Comparison of ENCODE assay signal across 8 cellular contexts in the genomic region with DNA sequence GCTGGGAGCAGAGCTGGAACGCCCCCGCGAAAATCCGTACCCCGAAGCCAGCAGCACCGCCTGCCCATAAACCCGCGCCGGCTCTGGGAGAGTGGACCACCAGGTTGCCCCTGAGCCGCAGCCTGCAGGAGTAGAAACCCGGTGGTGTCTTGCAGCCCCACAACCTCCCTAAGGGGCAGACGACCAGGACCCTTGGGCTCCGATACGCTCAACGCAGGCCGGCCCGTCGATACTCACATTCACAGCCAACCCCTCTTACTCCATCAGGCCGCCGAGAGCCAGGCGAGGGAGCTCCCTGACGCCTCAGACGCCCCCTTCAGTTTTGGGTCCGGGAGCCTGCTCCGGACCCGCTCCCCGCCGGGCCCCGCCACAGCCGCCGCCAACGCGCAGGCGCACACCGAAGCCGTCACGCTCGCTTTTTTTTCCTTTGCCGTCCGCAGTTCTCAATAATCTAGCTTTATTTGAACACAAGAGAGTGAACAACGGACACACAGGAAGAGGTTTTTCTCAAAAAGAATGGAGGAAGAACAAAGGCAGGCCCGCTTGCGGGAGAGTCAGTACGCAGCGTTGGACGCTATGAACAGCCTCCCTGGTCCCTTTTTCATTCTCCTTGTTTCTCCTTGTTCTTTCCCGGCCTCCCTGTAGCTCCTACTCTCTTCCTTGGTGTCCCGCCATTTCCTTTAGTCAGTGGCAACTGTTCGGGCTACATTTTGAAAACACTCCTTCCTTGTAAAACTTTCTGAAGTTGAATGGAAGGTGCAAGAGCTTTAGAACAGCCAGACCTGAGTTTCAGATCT. TPM values are rescaled to one million over a fixed set of nuclear protein-coding genes. Genes with fewer than 3 reads are reported as not detected.
A peak's percentile ranks its signal among the peaks of the same experiment; 100 is the strongest.
DNase-seq lines count a peak whose midpoint lies in the region; ATAC-seq and TF ChIP-seq lines count a peak whose summit lies in the region.

Gene ZNF106, minus strand, starts transcription at position 399 of the 797 bp plus-strand sequence. CDS start 18,852 bp downstream, outside the sequence.

- no peaks in the 10 kb centered on the region for H3K9me3 Mint-ChIP-seq in activated T-helper 17 cell treated with anti-CD3 and anti-CD28 coated beads, Interleukin-2, amount 50 U/mL, for 72 hours
- H3K9me3 Mint-ChIP-seq in naive thymus-derived CD4-positive, alpha-beta T cell, result peaks cover 0 to 4% (median 0%) of the 10 kb centered on the region in 11 donors
- no peaks in the 10 kb centered on the region for H3K9me3 Mint-ChIP-seq in stimulated activated naive B cell treated with anti-CD40 and anti-IgM and Interleukin-4, amounts not matched to agents 10 μg/mL and 1 μg/mL and 100 μg/mL, for 72 hours

- intact Hi-C loops in naive thymus-derived CD4-positive, alpha-beta T cell (cut with micrococcal nuclease), result loop anchor here (1.0 to 10.0 kb wide), 11 partner anchors 18 to 1304 kb away; partner anchors contain the start of genes GANC (in 2 of the 2), TMEM87A (in 2 of the 2), CDAN1 (in 1 of the 2) and CHP1 (in 1 of the 2)

- H3K36me3 ChIP-seq in naive thymus-derived CD4-positive, alpha-beta T cell (ENCODE audit: control insufficient read depth in 2 of 3, insufficient read depth in 3 of 3, low read length in 3 of 3), result peaks cover 0 to 10% (median 0%) of the 10 kb centered on the region in 3 experiments

- H3K27me3 ChIP-seq in naive thymus-derived CD4-positive, alpha-beta T cell (ENCODE audit: control insufficient read depth in 2 of 2, insufficient read depth in 2 of 2, low read length in 2 of 2), result no peaks in the 10 kb centered on the region

- no peaks in the 10 kb centered on the region for H3K9me3 ChIP-seq in naive thymus-derived CD4-positive, alpha-beta T cell (ENCODE audit: control insufficient read depth in 2 of 3, low read length in 3 of 3)

- peak within 1 kb of the TSS; percentile 88 for H3K27ac ChIP-seq in RWPE1
- peak within 1 kb of the TSS; percentile 94 for H3K27ac ChIP-seq in naive thymus-derived CD4-positive, alpha-beta T cell (ENCODE audit: low read depth, low read length)

- H3K27ac Mint-ChIP-seq in activated T-helper 17 cell treated with anti-CD3 and anti-CD28 coated beads, Interleukin-2, amount 50 U/mL, for 72 hours, result peak within 1 kb of the TSS; percentile 99
- H3K27ac Mint-ChIP-seq in naive thymus-derived CD4-positive, alpha-beta T cell, result peak within 1 kb of the TSS; percentile 98 to 99 (median 99)
- peak within 1 kb of the TSS; percentile 97 for H3K27ac Mint-ChIP-seq in stimulated activated naive B cell treated with anti-CD40 and anti-IgM and Interleukin-4, amounts not matched to agents 10 μg/mL and 1 μg/mL and 100 μg/mL, for 72 hours

- POLR2A ChIA-PET in RWPE1 (lab: Yijun Ruan, JAX; ENCODE audit: low non-redundant PET), result no interaction called here
- POLR2A ChIA-PET in naive thymus-derived CD4-positive, alpha-beta T cell (lab: Charles Lee), result interaction anchor here (0.6 to 3.8 kb wide), 26 partner anchors 9 to 1213 kb away, joined by 3 to 16 read pairs (median 4); partner anchors contain the start of genes GANC, HAUS2, LRRC57 and STARD9

- H3K4me3 ChIP-seq in fibroblast of mammary gland (ENCODE audit: control insufficient read depth, low read depth, low read length), result peak within 1 kb of the TSS; percentile 98
- H3K4me3 ChIP-seq in naive thymus-derived CD4-positive, alpha-beta T cell (ENCODE audit: low read length), result peak within 1 kb of the TSS; percentile 88

- H3K27me3 Mint-ChIP-seq in activated T-helper 17 cell treated with anti-CD3 and anti-CD28 coated beads, Interleukin-2, amount 50 U/mL, for 72 hours, result no peaks in the 10 kb centered on the region
- peaks cover 0 to 2% (median 0%) of the 10 kb centered on the region in 5 donors for H3K27me3 Mint-ChIP-seq in naive thymus-derived CD4-positive, alpha-beta T cell
- no peaks in the 10 kb centered on the region for H3K27me3 Mint-ChIP-seq in stimulated activated naive B cell treated with anti-CD40 and anti-IgM and Interleukin-4, amounts not matched to agents 10 μg/mL and 1 μg/mL and 100 μg/mL, for 72 hours

- TF ChIP-seq CTCF in RWPE1 (conservative IDR thresholded peaks at IDR 0.05; ENCODE audit: low read depth), result no peak
- TF ChIP-seq CTCF in fibroblast of mammary gland (conservative IDR thresholded peaks at IDR 0.05; ENCODE audit: control insufficient read depth, insufficient read depth, low read depth, low read length), result no peak

- H3K4me1 Mint-ChIP-seq in activated T-helper 17 cell treated with anti-CD3 and anti-CD28 coated beads, Interleukin-2, amount 50 U/mL, for 72 hours, result peaks cover 34% of the 10 kb centered on the region
- peaks cover 42 to 78% (median 62%) of the 10 kb centered on the region in 7 donors for H3K4me1 Mint-ChIP-seq in naive thymus-derived CD4-positive, alpha-beta T cell
- peaks cover 17 to 45% of the 10 kb centered on the region in 2 donors for H3K4me1 Mint-ChIP-seq in stimulated activated naive B cell treated with anti-CD40 and anti-IgM and Interleukin-4, amounts not matched to agents 10 μg/mL and 1 μg/mL and 100 μg/mL, for 72 hours

- peak within 1 kb of the TSS; percentile 100 for H3K4me3 Mint-ChIP-seq in activated T-helper 17 cell treated with anti-CD3 and anti-CD28 coated beads, Interleukin-2, amount 50 U/mL, for 72 hours
- H3K4me3 Mint-ChIP-seq in naive thymus-derived CD4-positive, alpha-beta T cell, result peak within 1 kb of the TSS; percentile 94 to 100 (median 99)
- H3K4me3 Mint-ChIP-seq in stimulated activated naive B cell treated with anti-CD40 and anti-IgM and Interleukin-4, amounts not matched to agents 10 μg/mL and 1 μg/mL and 100 μg/mL, for 72 hours, result peak within 1 kb of the TSS; percentile 96 to 99

- peak; percentile 50 for ATAC-seq in GM21528 (IDR thresholded peaks at IDR 0.05; ENCODE audit: low FRiP score, unreplicated experiment)
- ATAC-seq in activated T-helper 17 cell treated with anti-CD3 and anti-CD28 coated beads, Interleukin-2, amount 50 U/mL, for 72 hours (replicated peaks), result peak; percentile 61
- ATAC-seq in naive thymus-derived CD4-positive, alpha-beta T cell, result peak; percentile 73
- peak; percentile 62 to 67 for ATAC-seq in stimulated activated naive B cell treated with anti-CD40 and anti-IgM and Interleukin-4, amounts not matched to agents 10 μg/mL and 1 μg/mL and 100 μg/mL, for 72 hours (replicated peaks)

- peaks cover 35% of the 10 kb centered on the region for H3K36me3 Mint-ChIP-seq in activated T-helper 17 cell treated with anti-CD3 and anti-CD28 coated beads, Interleukin-2, amount 50 U/mL, for 72 hours (ENCODE audit: low read depth)
- peaks cover 0 to 9% (median 0%) of the 10 kb centered on the region in 5 donors for H3K36me3 Mint-ChIP-seq in naive thymus-derived CD4-positive, alpha-beta T cell
- H3K36me3 Mint-ChIP-seq in stimulated activated naive B cell treated with anti-CD40 and anti-IgM and Interleukin-4, amounts not matched to agents 10 μg/mL and 1 μg/mL and 100 μg/mL, for 72 hours, result peaks cover 5 to 13% of the 10 kb centered on the region in 2 donors

- DNase-seq in CMK (ENCODE audit: low read depth) (peak; percentile 76), LoVo (ENCODE audit: low spot score) (peak; percentile 94), RWPE1 (ENCODE audit: low spot score) (peak; percentile 90), fibroblast of mammary gland (ENCODE audit: low read depth) (peak; percentile 90)
- DNase-seq in naive thymus-derived CD4-positive, alpha-beta T cell, result peak; percentile 80 to 93 (median 89)
- DNase-seq in stimulated activated naive B cell treated with anti-CD40 and anti-IgM and Interleukin-4, amounts not matched to agents 10 μg/mL and 1 μg/mL and 100 μg/mL, for 72 hours, result peak; percentile 86

- CTCF ChIA-PET in RWPE1 (lab: Yijun Ruan, JAX), result interaction anchor here (0.6 kb wide), 2 partner anchors 9 to 272 kb away, joined by 3 to 4 read pairs; no protein-coding TSS in a partner anchor
- CTCF ChIA-PET in naive thymus-derived CD4-positive, alpha-beta T cell (lab: Charles Lee), result interaction anchor here (0.6 kb wide), 1 partner anchor 215 kb away, joined by 3 read pairs; no protein-coding TSS in a partner anchor

- peaks cover 13 to 14% of the 10 kb centered on the region in 2 donors for H3K4me1 ChIP-seq in naive thymus-derived CD4-positive, alpha-beta T cell (ENCODE audit: control insufficient read depth in 2 of 2, insufficient read depth in 2 of 2, low read length in 2 of 2)

RNA-seq across cellular contexts. Expression of gene ZNF106, which starts in this region (rescaled TPM):
- total RNA-seq in activated T-helper 17 cell treated with anti-CD3 and anti-CD28 coated beads, Interleukin-2, amount 50 U/mL, for 72 hours, result 10 to 100 TPM; 55.1 to 58.1 TPM
- total RNA-seq in naive thymus-derived CD4-positive, alpha-beta T cell, result 10 to 100 TPM; 32.4 to 54.3 (median 44.7) TPM
- polyA plus RNA-seq in naive thymus-derived CD4-positive, alpha-beta T cell, result 10 to 100 TPM; 43.1 to 43.2 TPM

Comparison
In these comparisons a context has a peak if more than half of its experiments do, and no peak if none do; other contexts are left out.
1. Peak in every context shown above with its lines: DNase-seq, ATAC-seq, H3K4me3 ChIP-seq and H3K27ac ChIP-seq.